In genomic region chr5:103866169-103866568, GRCh38 we compare ENCODE assay signal across 21 cellular contexts.
"Had no signal": no experiment of that assay in that cellular context is flagged by ENCODE, and none has a peak within 500 bp of the region (broad histone marks: within the 10 kb centered on the region; RNA-seq: fewer than 3 reads in every experiment).

No MANE protein-coding gene starts in this region.

- DNase-seq: activated B cell treated with CpG ODN at 0.5 μM for 24 hours; activated CD4-positive, alpha-beta memory T cell treated with anti-CD3 and anti-CD28 coated beads for 36 hours; activated CD4-positive, alpha-beta T cell treated with anti-CD3 and anti-CD28 coated beads for 36 hours; activated naive CD4-positive, alpha-beta T cell treated with anti-CD3 and anti-CD28 coated beads for 36 hours; activated naive CD8-positive, alpha-beta T cell treated with anti-CD3 and anti-CD28 coated beads, Interleukin-2, amount 10 ng/mL, durations not matched to agents 7 days and 5 days; activated T-cell treated with anti-CD3 and anti-CD28 coated beads, Interleukin-2, amount 50 U/mL, for 48 hours; cerebellar nuclear complex; cortex of kidney; effector CD4-positive, alpha-beta T cell; erythroblast; gastrocnemius medialis; hippocampal formation; left ventricle myocardium inferior; naive thymus-derived CD4-positive, alpha-beta T cell; occipital lobe; sigmoid colon; stimulated activated CD4-positive, alpha-beta T cell treated with anti-CD3 and anti-CD28 coated beads, Interleukin-4, amount 100 ng/mL, for 24 hours; stimulated activated naive CD8-positive, alpha-beta T cell treated with anti-CD3 and anti-CD28 coated beads, Interleukin-15, Interleukin-2, amounts not matched to agents 100 U/mL and 50 U/mL, for 24 hours; substantia nigra; T-helper 17 cell; thyroid gland had no signal

- H3K9me3 ChIP-seq: gastrocnemius medialis, left ventricle myocardium inferior, sigmoid colon, thyroid gland had no signal

- H3K36me3 ChIP-seq: gastrocnemius medialis, left ventricle myocardium inferior, sigmoid colon, thyroid gland had no signal

- H3K4me1 ChIP-seq: gastrocnemius medialis, left ventricle myocardium inferior, sigmoid colon, thyroid gland had no signal

- H3K27me3 ChIP-seq: gastrocnemius medialis, sigmoid colon, thyroid gland had no signal

- ATAC-seq: activated CD4-positive, alpha-beta T cell treated with anti-CD3 and anti-CD28 coated beads for 36 hours; gastrocnemius medialis; naive thymus-derived CD4-positive, alpha-beta T cell; stimulated activated naive CD8-positive, alpha-beta T cell treated with anti-CD3 and anti-CD28 coated beads, Interleukin-15, Interleukin-2, amounts not matched to agents 100 U/mL and 50 U/mL, for 24 hours; T-helper 17 cell had no signal

- H3K4me3 ChIP-seq: gastrocnemius medialis, left ventricle myocardium inferior, sigmoid colon, thyroid gland had no signal
